Comparison of ENCODE assay signal across 27 cellular contexts in genomic region chr10:101923212-101923611, GRCh38.
"Had no signal": no experiment of that assay in that cellular context is flagged by ENCODE, and none has a peak within 500 bp of the region (broad histone marks: within the 10 kb centered on the region; RNA-seq: fewer than 3 reads in every experiment).

No MANE protein-coding gene starts in this region.

- H3K9me3 ChIP-seq: adrenal gland, ascending aorta, esophagus muscularis mucosa, heart left ventricle, pancreas, psoas muscle, transverse colon had no signal

- H3K4me3 ChIP-seq: adrenal gland, ascending aorta, cardiac muscle cell, esophagus muscularis mucosa, heart left ventricle, pancreas, psoas muscle, transverse colon had no signal

- H3K27me3 Mint-ChIP-seq: activated CD4-positive, alpha-beta memory T cell treated with anti-CD3 and anti-CD28 coated beads for 36 hours; activated CD4-positive, alpha-beta T cell treated with anti-CD3 and anti-CD28 coated beads, Interleukin-2, amount 10 ng/mL, durations not matched to agents 24 days and 14 days; brain; naive thymus-derived CD4-positive, alpha-beta T cell had no signal

- H3K27ac ChIP-seq: adrenal gland, ascending aorta, cardiac muscle cell, esophagus muscularis mucosa, foreskin keratinocyte, heart left ventricle, pancreas, psoas muscle, transverse colon, VCaP had no signal

- H3K4me3 Mint-ChIP-seq: activated CD4-positive, alpha-beta memory T cell treated with anti-CD3 and anti-CD28 coated beads for 36 hours; activated CD4-positive, alpha-beta T cell treated with anti-CD3 and anti-CD28 coated beads, Interleukin-2, amount 10 ng/mL, durations not matched to agents 24 days and 14 days; brain; naive thymus-derived CD4-positive, alpha-beta T cell; T-helper 1 cell treated with Interleukin-12 subunit alpha and Interleukin-12 subunit beta and Interleukin-4 antibody, amounts not matched to agents 30 μg/mL and 1 μg/mL, for 36 hours had no signal

- DNase-seq: activated CD4-positive, alpha-beta memory T cell treated with anti-CD3 and anti-CD28 coated beads for 36 hours; activated CD4-positive, alpha-beta T cell treated with anti-CD3 and anti-CD28 coated beads, Interleukin-2, amount 10 ng/mL, durations not matched to agents 24 days and 14 days; activated CD4-positive, CD25-positive, alpha-beta regulatory T cell treated with anti-CD3 and anti-CD28 coated beads, Interleukin-2, amount 50 U/mL, for 72 hours; activated naive CD4-positive, alpha-beta T cell; activated T-cell treated with anti-CD3 and anti-CD28 coated beads, Interleukin-2, amount 50 U/mL, for 48 hours; adrenal gland; cortex of kidney; foreskin keratinocyte; heart left ventricle; hypothalamus; midbrain; naive thymus-derived CD4-positive, alpha-beta T cell; nucleus accumbens; pancreas; psoas muscle; stimulated activated CD4-positive, alpha-beta T cell treated with anti-CD3 and anti-CD28 coated beads, Interleukin-15, amount 100 ng/mL, for 24 hours; stimulated activated CD4-positive, alpha-beta T cell treated with anti-CD3 and anti-CD28 coated beads, Interleukin-2, amount 100 ng/mL, for 24 hours; stimulated activated naive CD4-positive, alpha-beta T cell treated with Interleukin-2 at 50 U/mL for 16 hours; T-helper 9 cell; transverse colon had no signal

- H3K4me1 ChIP-seq: adrenal gland, ascending aorta, foreskin keratinocyte, pancreas, transverse colon had no signal

- H3K36me3 Mint-ChIP-seq: activated CD4-positive, alpha-beta memory T cell treated with anti-CD3 and anti-CD28 coated beads for 36 hours had no signal

- H3K27me3 ChIP-seq: adrenal gland, ascending aorta, cardiac muscle cell, esophagus muscularis mucosa, foreskin keratinocyte, heart left ventricle, pancreas, transverse colon had no signal

- ATAC-seq: activated naive CD4-positive, alpha-beta T cell treated with anti-CD3 and anti-CD28 coated beads, Interleukin-2, amount 50 U/mL, for 72 hours; foreskin keratinocyte; heart left ventricle; naive thymus-derived CD4-positive, alpha-beta T cell; pancreas; psoas muscle had no signal

- H3K9me3 Mint-ChIP-seq: activated CD4-positive, alpha-beta memory T cell treated with anti-CD3 and anti-CD28 coated beads for 36 hours; activated CD4-positive, alpha-beta T cell treated with anti-CD3 and anti-CD28 coated beads, Interleukin-2, amount 10 ng/mL, durations not matched to agents 24 days and 14 days; activated naive CD4-positive, alpha-beta T cell treated with anti-CD3 and anti-CD28 coated beads, Interleukin-2, amount 50 U/mL, for 72 hours; brain; naive thymus-derived CD4-positive, alpha-beta T cell; T-helper 1 cell treated with Interleukin-12 subunit alpha and Interleukin-12 subunit beta and Interleukin-4 antibody, amounts not matched to agents 30 μg/mL and 1 μg/mL, for 36 hours had no signal

- H3K36me3 ChIP-seq: adrenal gland, ascending aorta, cardiac muscle cell, pancreas, transverse colon had no signal

- H3K27ac Mint-ChIP-seq: activated CD4-positive, alpha-beta memory T cell treated with anti-CD3 and anti-CD28 coated beads for 36 hours; activated CD4-positive, alpha-beta T cell treated with anti-CD3 and anti-CD28 coated beads, Interleukin-2, amount 10 ng/mL, durations not matched to agents 24 days and 14 days; naive thymus-derived CD4-positive, alpha-beta T cell; T-helper 1 cell treated with Interleukin-12 subunit alpha and Interleukin-12 subunit beta and Interleukin-4 antibody, amounts not matched to agents 30 μg/mL and 1 μg/mL, for 36 hours had no signal
